In genomic region chr12:9184276-9184675, GRCh38 we compare ENCODE assay signal across 29 cellular contexts. TPM values are rescaled to one million over a fixed set of nuclear protein-coding genes. Genes with fewer than 3 reads are reported as not detected.
DNase-seq lines count a peak whose midpoint lies in the region; ATAC-seq and FAIRE-seq lines count a peak whose summit lies in the region.
"Had no signal": no experiment of that assay in that cellular context is flagged by ENCODE, and none has a peak within 500 bp of the region (broad histone marks: within the 10 kb centered on the region; RNA-seq: fewer than 3 reads in every experiment).

No MANE protein-coding gene starts in this region.

- peak overlapping the region; percentile 3 for H4K91ac ChIP-seq in mesenchymal stem cell (ENCODE audit: low read length)

- no peak overlapping the region for H2BK120ac ChIP-seq in mesenchymal stem cell (ENCODE audit: low read depth, low read length)

- H3K4me3 Mint-ChIP-seq in activated CD4-positive, alpha-beta T cell treated with anti-CD3 and anti-CD28 coated beads for 36 hours = no peak overlapping the region
- no peak overlapping the region for H3K4me3 Mint-ChIP-seq in activated CD4-positive, alpha-beta T cell treated with anti-CD3 and anti-CD28 coated beads, Interleukin-2, amount 10 ng/mL, durations not matched to agents 24 days and 14 days
- H3K4me3 Mint-ChIP-seq: CD8-positive, alpha-beta memory T cell had no signal

- CTCF ChIA-PET in activated CD4-positive, alpha-beta T cell treated with anti-CD3 and anti-CD28 coated beads for 36 hours (lab: Charles Lee) = interaction anchor here (0.5 to 0.6 kb wide), 3 partner anchors 10 to 148 kb away, joined by 3 read pairs; no protein-coding TSS in a partner anchor

- no peak overlapping the region for H3K9ac ChIP-seq in mesenchymal stem cell (ENCODE audit: low read length)
- H3K9ac ChIP-seq: KMS-11 had no signal

- no peak overlapping the region for H3K4ac ChIP-seq in mesenchymal stem cell (ENCODE audit: low read depth in 1 of 2, low read length in 2 of 2)

- H3K23ac ChIP-seq in mesenchymal stem cell (ENCODE audit: low read length in 2 of 2) = no peak overlapping the region

- no peak for ATAC-seq in activated CD4-positive, alpha-beta T cell treated with anti-CD3 and anti-CD28 coated beads for 36 hours
- no peak for ATAC-seq in GM21390 (IDR thresholded peaks at IDR 0.05; ENCODE audit: unreplicated experiment)
- ATAC-seq: HCT116 had no signal

- no peaks in the 10 kb centered on the region for H3K4me1 Mint-ChIP-seq in activated CD4-positive, alpha-beta T cell treated with anti-CD3 and anti-CD28 coated beads for 36 hours
- H3K4me1 Mint-ChIP-seq in activated CD4-positive, alpha-beta T cell treated with anti-CD3 and anti-CD28 coated beads, Interleukin-2, amount 10 ng/mL, durations not matched to agents 24 days and 14 days = no peaks in the 10 kb centered on the region

- H3K27me3 Mint-ChIP-seq in activated CD4-positive, alpha-beta T cell treated with anti-CD3 and anti-CD28 coated beads for 36 hours = no peaks in the 10 kb centered on the region
- H3K27me3 Mint-ChIP-seq in activated CD4-positive, alpha-beta T cell treated with anti-CD3 and anti-CD28 coated beads, Interleukin-2, amount 10 ng/mL, durations not matched to agents 24 days and 14 days = no peaks in the 10 kb centered on the region
- H3K27me3 Mint-ChIP-seq: CD8-positive, alpha-beta memory T cell had no signal

- POLR2A ChIA-PET in activated CD4-positive, alpha-beta T cell treated with anti-CD3 and anti-CD28 coated beads for 36 hours (lab: Charles Lee) = no interaction called here

- H2AK5ac ChIP-seq in mesenchymal stem cell (ENCODE audit: low read length, severe bottlenecking) = no peak overlapping the region

- no peak overlapping the region for H3K18ac ChIP-seq in mesenchymal stem cell (ENCODE audit: low read depth in 1 of 2, low read length in 2 of 2)

- no peaks in the 10 kb centered on the region for H3K4me1 ChIP-seq in mesenchymal stem cell (ENCODE audit: control insufficient read depth, insufficient read depth, low read depth, low read length)
- H3K4me1 ChIP-seq: Peyer's patch, SJCRH30 had no signal

- no peak overlapping the region for H2BK5ac ChIP-seq in mesenchymal stem cell (ENCODE audit: low read depth, low read length, poor library complexity, severe bottlenecking)

- H3K4me2 ChIP-seq in mesenchymal stem cell (ENCODE audit: low read length, poor library complexity, severe bottlenecking) = no peak overlapping the region
- H3K4me2 ChIP-seq: KMS-11 had no signal

- intact Hi-C loops in activated CD4-positive, alpha-beta T cell treated with anti-CD3 and anti-CD28 coated beads for 36 hours (cut with DNase I, micrococcal nuclease) = no loop called here
- intact Hi-C loops in activated CD4-positive, alpha-beta T cell treated with anti-CD3 and anti-CD28 coated beads, Interleukin-2, amount 10 ng/mL, durations not matched to agents 24 days and 14 days (cut with micrococcal nuclease) = no loop called here

- H3K27ac Mint-ChIP-seq in activated CD4-positive, alpha-beta T cell treated with anti-CD3 and anti-CD28 coated beads for 36 hours = no peak overlapping the region
- no peak overlapping the region for H3K27ac Mint-ChIP-seq in activated CD4-positive, alpha-beta T cell treated with anti-CD3 and anti-CD28 coated beads, Interleukin-2, amount 10 ng/mL, durations not matched to agents 24 days and 14 days

- no peaks in the 10 kb centered on the region for H3K9me3 ChIP-seq in mesenchymal stem cell (ENCODE audit: control insufficient read depth, low read length)
- H3K9me3 ChIP-seq: Peyer's patch, SJCRH30 had no signal

- peak; percentile 52 for FAIRE-seq in urothelium cell line (lab: Jason Lieb, UNC)
- FAIRE-seq: D721Med, GM18507, H1, HTR-8/SVneo had no signal

- H2BK15ac ChIP-seq in mesenchymal stem cell (ENCODE audit: low read depth, poor library complexity, severe bottlenecking) = no peak overlapping the region

- peak; percentile 15 for DNase-seq in activated CD4-positive, alpha-beta T cell treated with anti-CD3 and anti-CD28 coated beads for 36 hours
- DNase-seq in activated CD4-positive, alpha-beta T cell treated with anti-CD3 and anti-CD28 coated beads, Interleukin-2, amount 10 ng/mL, durations not matched to agents 24 days and 14 days = no peak
- peak; percentile 3 for DNase-seq in stimulated activated CD4-positive, alpha-beta T cell treated with anti-CD3 and anti-CD28 coated beads, Interleukin-1b, Interleukin-23, amount 100 ng/mL, for 48 hours
- DNase-seq in stimulated activated CD4-positive, alpha-beta T cell treated with anti-CD3 and anti-CD28 coated beads, Interleukin-2, amount 100 ng/mL, for 24 hours = no peak
- DNase-seq in mesenchymal stem cell (no peak), urothelium cell line (ENCODE audit: low spot score) (no peak), NCI-H1105 treated with DMSO at 0.1 percent for 48 hours (lab: John Stamatoyannopoulos, UW) (no peak)
- DNase-seq: ACHN, DMS53, GDM1, IMR-90, NCI-H1105, NCI-H2029 treated with DMSO at 0.1 percent for 48 hours, NCI-H345, NCI-H524, NCI-H82, Peyer's patch, SJCRH30 had no signal

- no peaks in the 10 kb centered on the region for H3K27me3 ChIP-seq in mesenchymal stem cell (ENCODE audit: control insufficient read depth in 1 of 2, insufficient read depth in 1 of 2, low read length in 2 of 2)
- H3K27me3 ChIP-seq: Peyer's patch, SJCRH30 had no signal

- H2BK12ac ChIP-seq in mesenchymal stem cell (ENCODE audit: low read length in 2 of 2) = no peak overlapping the region

- no peak overlapping the region for H4K8ac ChIP-seq in mesenchymal stem cell (ENCODE audit: low read length)

- peaks cover 10% of the 10 kb centered on the region for H3K9me3 Mint-ChIP-seq in activated CD4-positive, alpha-beta T cell treated with anti-CD3 and anti-CD28 coated beads for 36 hours (ENCODE audit: low read depth)
- peaks cover 11% of the 10 kb centered on the region for H3K9me3 Mint-ChIP-seq in activated CD4-positive, alpha-beta T cell treated with anti-CD3 and anti-CD28 coated beads, Interleukin-2, amount 10 ng/mL, durations not matched to agents 24 days and 14 days

- no peak overlapping the region for H3K27ac ChIP-seq in mesenchymal stem cell (ENCODE audit: low read length, poor library complexity, severe bottlenecking)
- H3K27ac ChIP-seq: 22Rv1, C4-2B, KMS-11, Peyer's patch, SJCRH30 had no signal

- H3K79me1 ChIP-seq in mesenchymal stem cell (replicated peaks; ENCODE audit: low read length, poor library complexity, severe bottlenecking) = no peaks in the 10 kb centered on the region

- H3K36me3 ChIP-seq in mesenchymal stem cell (ENCODE audit: control insufficient read depth in 1 of 2, insufficient read depth in 2 of 2, low read depth in 1 of 2, low read length in 2 of 2) = no peaks in the 10 kb centered on the region
- H3K36me3 ChIP-seq: Peyer's patch, SJCRH30 had no signal

- H3K36me3 Mint-ChIP-seq in activated CD4-positive, alpha-beta T cell treated with anti-CD3 and anti-CD28 coated beads for 36 hours (ENCODE audit: low read depth) = peaks cover 1% of the 10 kb centered on the region
- H3K36me3 Mint-ChIP-seq in activated CD4-positive, alpha-beta T cell treated with anti-CD3 and anti-CD28 coated beads, Interleukin-2, amount 10 ng/mL, durations not matched to agents 24 days and 14 days (ENCODE audit: low read depth) = no peaks in the 10 kb centered on the region

- no peak overlapping the region for H2AFZ ChIP-seq in mesenchymal stem cell (ENCODE audit: low read depth, low read length)

- 87% methylated on average over 3 of the region's 3 CpGs for WGBS in mesenchymal stem cell

- peak overlapping the region in 1 of 2 experiments; percentile 7 for H3K4me3 ChIP-seq in mesenchymal stem cell (ENCODE audit: insufficient read depth in 1 of 2, low read depth in 1 of 2, low read length in 2 of 2)
- H3K4me3 ChIP-seq: Peyer's patch, SJCRH30 had no signal

- peak overlapping the region in 1 of 2 experiments; percentile 87 for H3K14ac ChIP-seq in mesenchymal stem cell (ENCODE audit: low read length in 2 of 2)

RNA-seq across cellular contexts. Expression of gene PZP, which starts 23.9 kb away (rescaled TPM):
- total RNA-seq in activated CD4-positive, alpha-beta T cell treated with anti-CD3 and anti-CD28 coated beads for 36 hours = not detected
- total RNA-seq in activated CD4-positive, alpha-beta T cell treated with anti-CD3 and anti-CD28 coated beads, Interleukin-2, amount 10 ng/mL, durations not matched to agents 24 days and 14 days = not detected in 2 replicates
- not detected for polyA plus RNA-seq in mesenchymal stem cell (2013, experiment 1 of 2)
- polyA plus RNA-seq in mesenchymal stem cell (2013, experiment 2 of 2) = not detected
- total RNA-seq: CD8-positive, alpha-beta memory T cell; H1; IMR-90; OCI-LY7; Peyer's patch; SJCRH30 had no signal
- polyA plus RNA-seq: IMR-90 had no signal

Comparison
In these comparisons a context has a peak if more than half of its experiments do, and no peak if none do; other contexts are left out.
1. DNase-seq: peak in activated CD4-positive, alpha-beta T cell treated with anti-CD3 and anti-CD28 coated beads for 36 hours (single experiment) and stimulated activated CD4-positive, alpha-beta T cell treated with anti-CD3 and anti-CD28 coated beads, Interleukin-1b, Interleukin-23, amount 100 ng/mL, for 48 hours (single experiment); none in activated CD4-positive, alpha-beta T cell treated with anti-CD3 and anti-CD28 coated beads, Interleukin-2, amount 10 ng/mL, durations not matched to agents 24 days and 14 days (single experiment), stimulated activated CD4-positive, alpha-beta T cell treated with anti-CD3 and anti-CD28 coated beads, Interleukin-2, amount 100 ng/mL, for 24 hours (0 of 2), mesenchymal stem cell (single experiment), urothelium cell line (single experiment) and NCI-H1105 treated with DMSO at 0.1 percent for 48 hours (single experiment).